Comparison of ENCODE assay signal across 24 cellular contexts in the genomic region with DNA sequence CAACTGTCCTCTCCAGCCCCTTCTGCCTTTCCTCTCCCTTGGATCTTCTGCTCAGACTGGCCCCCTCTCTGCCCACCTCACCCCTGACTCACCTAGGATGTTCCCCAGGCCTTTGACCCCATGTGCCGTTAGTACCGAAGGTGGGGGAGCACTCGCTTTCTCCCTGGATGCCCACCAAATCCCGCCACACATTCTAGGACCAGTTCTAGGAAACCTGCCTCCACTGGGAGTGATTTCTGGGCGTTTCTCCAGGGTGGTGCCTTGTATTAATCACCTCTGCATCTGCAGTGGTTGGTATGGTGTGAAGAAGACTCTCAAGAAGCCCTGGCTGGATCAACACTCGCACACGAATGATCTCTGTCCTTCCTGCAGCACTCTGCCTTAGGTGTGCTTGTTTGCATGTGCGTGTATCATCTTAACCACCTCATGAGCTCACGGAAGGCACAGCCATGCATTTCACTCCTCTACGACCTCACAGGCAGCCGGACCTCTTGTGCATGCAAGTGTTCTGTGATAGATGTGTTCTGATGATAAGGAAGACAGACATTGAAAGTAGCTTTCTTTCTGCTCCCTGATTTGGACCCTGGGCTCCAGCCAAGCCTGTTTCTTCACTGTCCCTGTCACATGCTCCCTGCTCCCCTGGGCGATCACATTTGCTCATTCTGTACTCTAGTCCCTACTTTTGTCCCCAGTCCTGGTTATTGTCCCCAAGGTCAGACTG.
DNase-seq lines count a peak whose midpoint lies in the region; ATAC-seq and TF ChIP-seq lines count a peak whose summit lies in the region.
"Had no signal": no experiment of that assay in that cellular context is flagged by ENCODE, and none has a peak within 500 bp of the region (broad histone marks: within the 10 kb centered on the region; RNA-seq: fewer than 3 reads in every experiment).

No MANE protein-coding gene starts in this region.

- H3K27me3 Mint-ChIP-seq in endodermal cell (ENCODE audit: insufficient read depth), result peaks cover 17% of the 10 kb centered on the region
- H3K27me3 Mint-ChIP-seq: CD4-positive, CD25-positive, alpha-beta regulatory T cell had no signal

- TF ChIP-seq POLR2A in stomach (IDR thresholded peaks at IDR 0.05), result no peak

- no peaks in the 10 kb centered on the region for H3K36me3 Mint-ChIP-seq in endodermal cell (ENCODE audit: low read depth)
- H3K36me3 Mint-ChIP-seq: CD4-positive, CD25-positive, alpha-beta regulatory T cell had no signal

- no peaks in the 10 kb centered on the region for H3K27me3 ChIP-seq in endodermal cell (ENCODE audit: control insufficient read depth, insufficient read depth, low read length, poor library complexity, severe bottlenecking)
- no peaks in the 10 kb centered on the region for H3K27me3 ChIP-seq in liver (ENCODE audit: control insufficient read depth in 4 of 4, insufficient read depth in 4 of 4, low read length in 3 of 4)
- no peaks in the 10 kb centered on the region for H3K27me3 ChIP-seq in stomach
- H3K27me3 ChIP-seq: BLaER1 had no signal

- H3K9ac ChIP-seq in endodermal cell (ENCODE audit: extremely low read depth, low read length, poor library complexity, severe bottlenecking) (no peak overlapping the region), liver (ENCODE audit: low read depth in 1 of 2, low read length in 2 of 2) (no peak overlapping the region)
- H3K9ac ChIP-seq: BLaER1 had no signal

- peaks cover 14% of the 10 kb centered on the region for H3K4me1 Mint-ChIP-seq in endodermal cell

- H3K9me3 ChIP-seq in endodermal cell (ENCODE audit: control insufficient read depth, low read length), result no peaks in the 10 kb centered on the region
- H3K9me3 ChIP-seq in liver (ENCODE audit: control insufficient read depth in 4 of 4, low read length in 3 of 4), result no peaks in the 10 kb centered on the region
- H3K9me3 ChIP-seq in stomach, result no peaks in the 10 kb centered on the region
- H3K9me3 ChIP-seq: BLaER1 had no signal

- no peaks in the 10 kb centered on the region for H3K36me3 ChIP-seq in endodermal cell (ENCODE audit: control insufficient read depth, insufficient read depth, low read length)
- no peaks in the 10 kb centered on the region for H3K36me3 ChIP-seq in liver (ENCODE audit: control insufficient read depth in 4 of 4, insufficient read depth in 3 of 4, low read depth in 1 of 4, low read length in 3 of 4)
- H3K36me3 ChIP-seq in stomach, result no peaks in the 10 kb centered on the region
- H3K36me3 ChIP-seq: BLaER1 had no signal

- H3K27ac ChIP-seq in endodermal cell (ENCODE audit: low read depth, low read length), result no peak overlapping the region
- peak overlapping the region; percentile 29 to 80 for H3K27ac ChIP-seq in liver (ENCODE audit: low read depth in 1 of 2, low read length in 2 of 2)
- no peak overlapping the region for H3K27ac ChIP-seq in stomach
- H3K27ac ChIP-seq: BLaER1, HL-60, RWPE1 had no signal

- no peak for TF ChIP-seq CTCF in endodermal cell (conservative IDR thresholded peaks at IDR 0.05)
- TF ChIP-seq CTCF in liver (IDR thresholded peaks at IDR 0.05; ENCODE audit: low read depth, low read length, missing input control), result no peak
- no peak for TF ChIP-seq CTCF in stomach (IDR thresholded peaks at IDR 0.05)

- TF ChIP-seq EP300 in stomach (IDR thresholded peaks at IDR 0.05), result no peak

- peak; percentile 24 for DNase-seq in DMS79 treated with DMSO at 0.1 percent for 48 hours (lab: John Stamatoyannopoulos, UW)
- peak; percentile 24 for DNase-seq in endodermal cell
- DNase-seq in stomach, result peak; percentile 14
- no peak for DNase-seq in NK-92 treated with Interleukin-12 subunit alpha and Interleukin-12 subunit beta, amount 100 ng/mL, for 24 hours (lab: John Stamatoyannopoulos, UW)
- DNase-seq in retina, result no peak
- DNase-seq: CD4-positive, CD25-positive, alpha-beta regulatory T cell; DMS153; GOT3; HCEC 1CT; NCI-H1048; NCI-H1417; NCI-H1694 treated with DMSO at 0.1 percent for 48 hours; NCI-H2081 treated with DMSO at 0.1 percent for 48 hours; NCI-H2171; NCI-H226; NCI-H510A; NCI-H69; SHP77 treated with DMSO at 0.1 percent for 48 hours had no signal

- ATAC-seq in HG03135 (IDR thresholded peaks at IDR 0.05; ENCODE audit: unreplicated experiment), result no peak
- ATAC-seq: Panc1 had no signal

- intact Hi-C loops in stomach (cut with DNase I; ENCODE audit: low total_unique reads), result no loop called here

- no peak overlapping the region for H3K4me3 ChIP-seq in endodermal cell (ENCODE audit: low read length)
- H3K4me3 ChIP-seq in liver (ENCODE audit: low read depth in 1 of 3, low read length in 3 of 3), result no peak overlapping the region
- H3K4me3 ChIP-seq in stomach, result no peak overlapping the region
- H3K4me3 ChIP-seq: BLaER1 had no signal

- peak; percentile 23 to 32 for TF ChIP-seq RAD21 in liver (IDR thresholded peaks at IDR 0.05)

- H3K4me1 ChIP-seq in endodermal cell (ENCODE audit: control insufficient read depth, insufficient read depth, low read length), result no peaks in the 10 kb centered on the region
- peaks cover 23 to 41% (median 38%) of the 10 kb centered on the region in 4 donors for H3K4me1 ChIP-seq in liver (ENCODE audit: control insufficient read depth in 4 of 4, insufficient read depth in 4 of 4, low read length in 3 of 4)
- H3K4me1 ChIP-seq in stomach, result peaks cover 7 to 11% (median 8%) of the 10 kb centered on the region in 4 donors

- H3K4me3 Mint-ChIP-seq in endodermal cell, result no peak overlapping the region
- H3K4me3 Mint-ChIP-seq: CD4-positive, CD25-positive, alpha-beta regulatory T cell had no signal

- WGBS in endodermal cell (ENCODE audit: insufficient coverage in 1 of 2, insufficient read length in 1 of 2), 2 experiments, result 85 to 95% methylated on average over 5 to 12 of the region's 12 CpGs
- 55% methylated on average over 12 of the region's 12 CpGs for WGBS in liver
- WGBS in stomach, 5 donors, result 80 to 90% (median 85%) methylated on average over 12 of the region's 12 CpGs

- no peaks in the 10 kb centered on the region for H3K9me3 Mint-ChIP-seq in endodermal cell
- H3K9me3 Mint-ChIP-seq: CD4-positive, CD25-positive, alpha-beta regulatory T cell had no signal

- no peak overlapping the region for H3K27ac Mint-ChIP-seq in endodermal cell

TF ChIP-seq in liver, 16 proteins besides CTCF, POLR2A, EP300 and RAD21:
- TF ChIP-seq HNF4A (conservative IDR thresholded peaks at IDR 0.05) (peak; percentile 79 to 80), RXRA (IDR thresholded peaks at IDR 0.05) (peak; percentile 43 to 82), SP1 (IDR thresholded peaks at IDR 0.05) (peak; percentile 64), EGR1 (IDR thresholded peaks at IDR 0.05; ENCODE audit: low read depth in 2 of 2) (no peak)

Comparison
In these comparisons a context has a peak if more than half of its experiments do, and no peak if none do; other contexts are left out.
1. DNase-seq: peak in DMS79 treated with DMSO at 0.1 percent for 48 hours (single experiment), endodermal cell (single experiment) and stomach (single experiment); none in NK-92 treated with Interleukin-12 subunit alpha and Interleukin-12 subunit beta, amount 100 ng/mL, for 24 hours (single experiment) and retina (single experiment).
2. H3K27ac ChIP-seq: peak in liver (2 of 2); none in endodermal cell (single experiment) and stomach (0 of 5).